ENCODE assay signal across 8 cellular contexts in the genomic region with DNA sequence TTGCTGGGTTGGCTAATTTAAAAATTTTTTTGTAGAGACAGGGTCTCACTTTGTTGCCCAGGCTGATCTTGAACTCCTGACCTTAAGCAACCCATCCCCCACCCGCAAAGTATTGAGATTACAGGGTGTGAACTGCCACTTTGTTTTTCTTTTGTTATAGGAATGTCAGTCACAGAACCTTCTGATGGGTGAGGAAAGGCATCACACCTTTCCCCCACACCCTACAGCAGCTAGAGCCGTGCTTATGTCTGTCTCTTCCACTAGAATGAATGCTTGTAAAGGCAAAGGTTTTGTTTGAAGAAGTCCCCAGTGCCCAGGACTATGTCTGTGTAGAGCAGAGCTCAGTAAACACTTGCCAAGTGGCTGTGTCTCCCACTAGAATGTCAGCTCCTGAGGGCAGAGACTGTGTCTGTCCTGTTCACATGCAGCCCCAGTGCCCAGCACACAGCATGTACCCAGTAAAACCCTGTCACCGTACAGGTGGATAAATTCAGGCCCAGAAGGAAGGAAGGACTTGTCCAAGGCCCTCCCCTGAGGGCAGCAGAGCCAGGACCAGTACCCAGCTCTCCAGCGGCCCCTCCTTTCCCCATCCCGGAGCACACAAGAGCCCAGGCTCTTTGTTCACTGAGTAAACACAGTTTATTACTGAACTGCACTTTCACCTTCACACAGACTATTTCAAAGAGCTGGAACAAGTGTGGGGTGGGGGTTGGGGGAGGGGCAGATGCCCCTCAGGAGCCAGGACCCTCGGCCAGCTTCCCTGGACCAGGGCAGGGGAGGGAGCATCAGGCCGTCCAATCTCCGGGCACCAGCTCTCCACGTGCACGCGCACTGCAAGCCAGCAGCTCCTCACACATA. TPM values are rescaled to one million over a fixed set of nuclear protein-coding genes. Genes with fewer than 3 reads are reported as not detected.
DNase-seq lines count a peak whose midpoint lies in the region; ATAC-seq and TF ChIP-seq lines count a peak whose summit lies in the region.

No MANE protein-coding gene starts in this region.

- H3K27ac ChIP-seq in OCI-LY7 (ENCODE audit: low read depth, low read length, poor library complexity, severe bottlenecking) (peak overlapping the region; percentile 28), heart right ventricle (peak overlapping the region; percentile 32 to 92 (median 84))

- H3K4me3 ChIP-seq in OCI-LY7 (ENCODE audit: low read depth, low read length, poor library complexity, severe bottlenecking) = no peak overlapping the region
- H3K4me3 ChIP-seq in heart right ventricle = no peak overlapping the region

- H3K36me3 Mint-ChIP-seq in stimulated activated memory B cell treated with anti-CD40 and anti-IgM and Interleukin-4, amounts not matched to agents 10 μg/mL and 1 μg/mL and 100 μg/mL, for 72 hours = peaks cover 42% of the 10 kb centered on the region

- H3K27me3 ChIP-seq in heart right ventricle = no peaks in the 10 kb centered on the region

- H3K9me3 ChIP-seq in OCI-LY7 (ENCODE audit: low read length) (no peaks in the 10 kb centered on the region), heart right ventricle (no peaks in the 10 kb centered on the region)

- H3K27me3 Mint-ChIP-seq in stimulated activated memory B cell treated with anti-CD40 and anti-IgM and Interleukin-4, amounts not matched to agents 10 μg/mL and 1 μg/mL and 100 μg/mL, for 72 hours = no peaks in the 10 kb centered on the region

- H2AFZ ChIP-seq in OCI-LY7 (ENCODE audit: low read length) = no peak overlapping the region

- no peak overlapping the region for H3K4me2 ChIP-seq in OCI-LY7 (ENCODE audit: low read length)

- TF ChIP-seq CTCF in OCI-LY7 (conservative IDR thresholded peaks at IDR 0.05; ENCODE audit: low read length) (no peak), heart right ventricle (IDR thresholded peaks at IDR 0.05) (no peak)

- H3K36me3 ChIP-seq in OCI-LY7 (ENCODE audit: insufficient read depth, low read length) (peaks cover 43% of the 10 kb centered on the region), heart right ventricle (peaks cover 0 to 31% (median 9%) of the 10 kb centered on the region in 9 donors)

- 47 to 53% methylated on average over 11 of the region's 11 CpGs for WGBS in heart right ventricle, 2 donors

- H3K4me1 ChIP-seq in OCI-LY7 (ENCODE audit: insufficient read depth, low read length, poor library complexity, severe bottlenecking) (peaks cover 51% of the 10 kb centered on the region), heart right ventricle (peaks cover 30 to 74% (median 66%) of the 10 kb centered on the region in 9 donors)

- H3K4me3 Mint-ChIP-seq in stimulated activated memory B cell treated with anti-CD40 and anti-IgM and Interleukin-4, amounts not matched to agents 10 μg/mL and 1 μg/mL and 100 μg/mL, for 72 hours = no peak overlapping the region

- DNase-seq in HuH-7.5 (ENCODE audit: low spot score) (peak; percentile 73), OCI-LY7 (ENCODE audit: low spot score) (no peak), heart right ventricle (no peak), NCI-H446 (lab: John Stamatoyannopoulos, UW) (no peak), CD1c-positive myeloid dendritic cell (ENCODE audit: extremely low spot score) (no peak), A172 (ENCODE audit: low spot score) (no peak)

- intact Hi-C loops in OCI-LY7 (cut with micrococcal nuclease; ENCODE audit: unreplicated experiment) = no loop called here
- intact Hi-C loops in heart right ventricle (cut with DNase I) = loop anchor here in 1 of 10 donors (2.0 kb wide), 1 partner anchor 57 kb away; no protein-coding TSS in a partner anchor

- no peaks in the 10 kb centered on the region for H3K79me2 ChIP-seq in OCI-LY7 (ENCODE audit: insufficient read depth, low read depth, low read length)

- H3K9me2 ChIP-seq in OCI-LY7 (ENCODE audit: insufficient read depth, low read length) = no peaks in the 10 kb centered on the region

- no TSS peak for BruUV-seq in OCI-LY7 (replicated peaks; lab: Mats Ljungman, UMichigan)

- H4K20me1 ChIP-seq in OCI-LY7 (ENCODE audit: insufficient read depth, low read length) = no peaks in the 10 kb centered on the region

- POLR2A ChIA-PET in OCI-LY7 (lab: Charles Lee) = interaction anchor here (0.6 to 2.0 kb wide), 7 partner anchors 9 to 59 kb away, joined by 3 to 13 read pairs (median 5); no protein-coding TSS in a partner anchor

- no peaks in the 10 kb centered on the region for H3K9me3 Mint-ChIP-seq in stimulated activated memory B cell treated with anti-CD40 and anti-IgM and Interleukin-4, amounts not matched to agents 10 μg/mL and 1 μg/mL and 100 μg/mL, for 72 hours

- CTCF ChIA-PET in OCI-LY7 (lab: Charles Lee; ENCODE audit: unreplicated experiment) = interaction anchor here (0.5 to 1.3 kb wide), 4 partner anchors 11 to 36 kb away, joined by 3 to 7 read pairs (median 4); no protein-coding TSS in a partner anchor

- H3K4me1 Mint-ChIP-seq in stimulated activated memory B cell treated with anti-CD40 and anti-IgM and Interleukin-4, amounts not matched to agents 10 μg/mL and 1 μg/mL and 100 μg/mL, for 72 hours = peaks cover 62% of the 10 kb centered on the region

- ATAC-seq in heart right ventricle (peak in 2 of 8 donors; percentile 3 to 15), GM21526 (IDR thresholded peaks at IDR 0.05; ENCODE audit: low FRiP score, unreplicated experiment) (no peak)
- ATAC-seq in stimulated activated memory B cell treated with anti-CD40 and anti-IgM and Interleukin-4, amounts not matched to agents 10 μg/mL and 1 μg/mL and 100 μg/mL, for 72 hours = no peak

- H3K27ac Mint-ChIP-seq in stimulated activated memory B cell treated with anti-CD40 and anti-IgM and Interleukin-4, amounts not matched to agents 10 μg/mL and 1 μg/mL and 100 μg/mL, for 72 hours = peak overlapping the region; percentile 13

RNA-seq across cellular contexts. Expression of a gene that starts 26.4 kb away (rescaled TPM):
- total RNA-seq in OCI-LY7 (2014; rRNA removed; shearing (Covaris generic)) = not detected in 2 replicates
- total RNA-seq in OCI-LY7 (2022) (not detected in 2 replicates), heart right ventricle (10 to 100 TPM in 3 of 10 donors, 1 to 10 TPM in 7; 3.8 to 20.1 (median 7.5) TPM)
- polyA plus RNA-seq in heart right ventricle = 100 to 1,000 TPM in 1 of 2 donors, 10 to 100 TPM in 1; 30.4 to 103 TPM
- not detected in 2 replicates for total RNA-seq in A172 (2014; rRNA removed; shearing (Covaris generic))

RNA-seq across cellular contexts. Expression of a gene that starts 58.6 kb away (rescaled TPM):
- 83.2 and 88.8 TPM in 2 replicates for total RNA-seq in OCI-LY7 (2014; rRNA removed; shearing (Covaris generic))
- total RNA-seq in OCI-LY7 (2022) (64.2 and 71.5 TPM in 2 replicates), heart right ventricle (10 to 100 TPM; 34.7 to 97.4 (median 45.9) TPM)
- 100 to 1,000 TPM in 1 of 2 donors, 10 to 100 TPM in 1; 35.2 to 128 TPM for polyA plus RNA-seq in heart right ventricle
- total RNA-seq in A172 (2014; rRNA removed; shearing (Covaris generic)) = 202 and 212 TPM in 2 replicates

RNA-seq across cellular contexts. Expression of a gene that starts 59.0 kb away (rescaled TPM):
- 3.3 and 4.7 TPM in 2 replicates for total RNA-seq in OCI-LY7 (2014; rRNA removed; shearing (Covaris generic))
- total RNA-seq in OCI-LY7 (2022) = 2.0 and 3.6 TPM in 2 replicates
- 100 to 1,000 TPM in 7 of 10 donors, 10 to 100 TPM in 3; 42.8 to 204 (median 109) TPM for total RNA-seq in heart right ventricle
- polyA plus RNA-seq in heart right ventricle = 100 to 1,000 TPM; 230 to 551 TPM
- total RNA-seq in A172 (2014; rRNA removed; shearing (Covaris generic)) = 395 and 602 TPM in 2 replicates

Comparison
In these comparisons a context has a peak if more than half of its experiments do, and no peak if none do; other contexts are left out.
1. RNA of a gene that starts 59.0 kb away (total RNA-seq): 395 to 602 TPM in A172 and 42.8 to 204 TPM in heart right ventricle; 2.0 to 4.7 TPM in OCI-LY7; every median in the first group is over 4 times any median in the second.